ENCODE assay signal across 13 cellular contexts in genomic region chr6:119276211-119276610, GRCh38.
"Had no signal": no experiment of that assay in that cellular context is flagged by ENCODE, and none has a peak within 500 bp of the region (broad histone marks: within the 10 kb centered on the region; RNA-seq: fewer than 3 reads in every experiment).

No MANE protein-coding gene starts in this region.

- DNase-seq: activated CD4-positive, alpha-beta T cell treated with anti-CD3 and anti-CD28 coated beads for 36 hours; activated CD4-positive, alpha-beta T cell treated with anti-CD3 and anti-CD28 coated beads, Interleukin-2, amount 50 U/mL, for 48 hours; activated naive CD4-positive, alpha-beta T cell; activated naive CD8-positive, alpha-beta T cell treated with anti-CD3 and anti-CD28 coated beads for 36 hours; amygdala; caudate nucleus; sigmoid colon; stimulated activated naive B cell treated with anti-CD40 and anti-IgM and Interleukin-4, amounts not matched to agents 10 μg/mL and 1 μg/mL and 100 μg/mL, for 72 hours; SW 1271 had no signal

- H3K4me3 ChIP-seq: lung, sigmoid colon, thoracic aorta had no signal

- ATAC-seq: activated CD4-positive, alpha-beta T cell treated with anti-CD3 and anti-CD28 coated beads for 36 hours; activated T-helper 17 cell treated with anti-CD3 and anti-CD28 coated beads, Interleukin-2, amount 50 U/mL, for 72 hours; natural killer cell treated with Interleukin-12 subunit alpha and Interleukin-12 subunit beta and Interleukin-15 and Interleukin-18, amount 100 ng/mL, for 72 hours; stimulated activated naive B cell treated with anti-CD40 and anti-IgM and Interleukin-4, amounts not matched to agents 10 μg/mL and 1 μg/mL and 100 μg/mL, for 72 hours had no signal
